Comparison of ENCODE assay signal across 1 cellular context in the genomic region with DNA sequence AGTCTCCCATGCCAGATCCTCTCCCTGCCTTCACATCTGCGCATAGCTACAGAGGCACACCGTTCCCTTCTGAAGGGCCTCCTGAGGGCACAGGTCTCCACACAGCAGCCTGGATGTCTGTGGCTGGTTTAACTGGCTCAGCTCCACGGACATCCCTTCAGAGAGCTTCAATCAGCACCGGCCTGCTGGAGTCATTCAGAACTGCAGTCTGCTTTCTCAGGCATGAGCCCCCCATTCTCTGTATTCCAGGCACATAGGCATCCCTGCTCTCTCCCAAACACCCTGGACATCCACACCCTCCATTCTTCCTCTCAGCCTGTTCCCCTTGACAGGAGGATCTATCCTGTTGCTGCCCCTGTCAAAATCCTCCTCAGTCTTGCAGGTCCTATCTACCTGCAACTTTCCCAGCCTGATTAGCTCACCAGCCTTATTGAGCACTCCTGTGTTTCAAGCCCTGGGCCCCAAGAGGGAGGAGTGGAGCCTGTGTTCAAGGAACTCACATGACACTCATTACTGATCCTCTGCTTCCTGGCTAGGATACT.
A peak's percentile ranks its signal among the peaks of the same experiment; 100 is the strongest.
TF ChIP-seq lines count a peak whose summit lies in the region.

No MANE protein-coding gene starts in this region.

TF ChIP-seq in HepG2, 621 proteins besides CTCF, POLR2A, EP300 and RAD21 (continued from another document and continues in another):
- TF ChIP-seq, protein P1, sequence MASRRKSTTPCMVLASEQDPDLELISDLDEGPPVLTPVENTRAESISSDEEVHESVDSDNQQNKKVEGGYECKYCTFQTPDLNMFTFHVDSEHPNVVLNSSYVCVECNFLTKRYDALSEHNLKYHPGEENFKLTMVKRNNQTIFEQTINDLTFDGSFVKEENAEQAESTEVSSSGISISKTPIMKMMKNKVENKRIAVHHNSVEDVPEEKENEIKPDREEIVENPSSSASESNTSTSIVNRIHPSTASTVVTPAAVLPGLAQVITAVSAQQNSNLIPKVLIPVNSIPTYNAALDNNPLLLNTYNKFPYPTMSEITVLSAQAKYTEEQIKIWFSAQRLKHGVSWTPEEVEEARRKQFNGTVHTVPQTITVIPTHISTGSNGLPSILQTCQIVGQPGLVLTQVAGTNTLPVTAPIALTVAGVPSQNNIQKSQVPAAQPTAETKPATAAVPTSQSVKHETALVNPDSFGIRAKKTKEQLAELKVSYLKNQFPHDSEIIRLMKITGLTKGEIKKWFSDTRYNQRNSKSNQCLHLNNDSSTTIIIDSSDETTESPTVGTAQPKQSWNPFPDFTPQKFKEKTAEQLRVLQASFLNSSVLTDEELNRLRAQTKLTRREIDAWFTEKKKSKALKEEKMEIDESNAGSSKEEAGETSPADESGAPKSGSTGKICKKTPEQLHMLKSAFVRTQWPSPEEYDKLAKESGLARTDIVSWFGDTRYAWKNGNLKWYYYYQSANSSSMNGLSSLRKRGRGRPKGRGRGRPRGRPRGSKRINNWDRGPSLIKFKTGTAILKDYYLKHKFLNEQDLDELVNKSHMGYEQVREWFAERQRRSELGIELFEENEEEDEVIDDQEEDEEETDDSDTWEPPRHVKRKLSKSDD (CRISPR knock-in tag; IDR thresholded peaks at IDR 0.05; ENCODE audit: low read depth) = no peak
- TF ChIP-seq FOSL1 (CRISPR knock-in tag; IDR thresholded peaks at IDR 0.05; ENCODE audit: borderline replicate concordance) = no peak
- TF ChIP-seq NBN (conservative IDR thresholded peaks at IDR 0.05) = no peak
- no peak for TF ChIP-seq ZNF121 (CRISPR knock-in tag; IDR thresholded peaks at IDR 0.05)
- TF ChIP-seq RELA (CRISPR knock-in tag; IDR thresholded peaks at IDR 0.05) = no peak
- TF ChIP-seq, protein P2, sequence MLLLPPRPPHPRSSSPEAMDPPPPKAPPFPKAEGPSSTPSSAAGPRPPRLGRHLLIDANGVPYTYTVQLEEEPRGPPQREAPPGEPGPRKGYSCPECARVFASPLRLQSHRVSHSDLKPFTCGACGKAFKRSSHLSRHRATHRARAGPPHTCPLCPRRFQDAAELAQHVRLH (CRISPR knock-in tag; IDR thresholded peaks at IDR 0.05; ENCODE audit: borderline replicate concordance, low read depth) = no peak
- no peak for TF ChIP-seq SP2 (CRISPR knock-in tag; IDR thresholded peaks at IDR 0.05)
- TF ChIP-seq FOXK1 (CRISPR knock-in tag; IDR thresholded peaks at IDR 0.05; ENCODE audit: borderline replicate concordance, low read depth) = no peak; the same call in 1 of the 2 replicates
- 0 out of 2 replicates have a peak, but pooled peaks have one; percentile 57 for TF ChIP-seq TARDBP (CRISPR knock-in tag; IDR thresholded peaks at IDR 0.05)
- no peak for TF ChIP-seq KDM4B (CRISPR knock-in tag; IDR thresholded peaks at IDR 0.05)
- no peak for TF ChIP-seq HNRNPUL1 (IDR thresholded peaks at IDR 0.05; ENCODE audit: low read depth, low read length)
- no peak for TF ChIP-seq NRL (CRISPR knock-in tag; IDR thresholded peaks at IDR 0.05; ENCODE audit: borderline replicate concordance)
- TF ChIP-seq HDAC6 (IDR thresholded peaks at IDR 0.05; ENCODE audit: low read depth, low read length) = no peak
- TF ChIP-seq, protein P3, sequence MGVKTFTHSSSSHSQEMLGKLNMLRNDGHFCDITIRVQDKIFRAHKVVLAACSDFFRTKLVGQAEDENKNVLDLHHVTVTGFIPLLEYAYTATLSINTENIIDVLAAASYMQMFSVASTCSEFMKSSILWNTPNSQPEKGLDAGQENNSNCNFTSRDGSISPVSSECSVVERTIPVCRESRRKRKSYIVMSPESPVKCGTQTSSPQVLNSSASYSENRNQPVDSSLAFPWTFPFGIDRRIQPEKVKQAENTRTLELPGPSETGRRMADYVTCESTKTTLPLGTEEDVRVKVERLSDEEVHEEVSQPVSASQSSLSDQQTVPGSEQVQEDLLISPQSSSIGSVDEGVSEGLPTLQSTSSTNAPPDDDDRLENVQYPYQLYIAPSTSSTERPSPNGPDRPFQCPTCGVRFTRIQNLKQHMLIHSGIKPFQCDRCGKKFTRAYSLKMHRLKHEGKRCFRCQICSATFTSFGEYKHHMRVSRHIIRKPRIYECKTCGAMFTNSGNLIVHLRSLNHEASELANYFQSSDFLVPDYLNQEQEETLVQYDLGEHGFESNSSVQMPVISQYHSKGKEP (CRISPR knock-in tag; IDR thresholded peaks at IDR 0.05) = no peak
- no peak for TF ChIP-seq GFI1 (CRISPR knock-in tag; IDR thresholded peaks at IDR 0.05; ENCODE audit: borderline replicate concordance)
- TF ChIP-seq, protein P4, sequence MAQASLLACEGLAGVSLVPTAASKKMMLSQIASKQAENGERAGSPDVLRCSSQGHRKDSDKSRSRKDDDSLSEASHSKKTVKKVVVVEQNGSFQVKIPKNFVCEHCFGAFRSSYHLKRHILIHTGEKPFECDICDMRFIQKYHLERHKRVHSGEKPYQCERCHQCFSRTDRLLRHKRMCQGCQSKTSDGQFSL (CRISPR knock-in tag; IDR thresholded peaks at IDR 0.05) = no peak
- TF ChIP-seq SRSF4 (IDR thresholded peaks at IDR 0.05; ENCODE audit: low read depth, low read length, poor library complexity, severe bottlenecking) = no peak
- TF ChIP-seq ZNF776 (CRISPR knock-in tag; IDR thresholded peaks at IDR 0.05) = no peak
- TF ChIP-seq, protein P5, sequence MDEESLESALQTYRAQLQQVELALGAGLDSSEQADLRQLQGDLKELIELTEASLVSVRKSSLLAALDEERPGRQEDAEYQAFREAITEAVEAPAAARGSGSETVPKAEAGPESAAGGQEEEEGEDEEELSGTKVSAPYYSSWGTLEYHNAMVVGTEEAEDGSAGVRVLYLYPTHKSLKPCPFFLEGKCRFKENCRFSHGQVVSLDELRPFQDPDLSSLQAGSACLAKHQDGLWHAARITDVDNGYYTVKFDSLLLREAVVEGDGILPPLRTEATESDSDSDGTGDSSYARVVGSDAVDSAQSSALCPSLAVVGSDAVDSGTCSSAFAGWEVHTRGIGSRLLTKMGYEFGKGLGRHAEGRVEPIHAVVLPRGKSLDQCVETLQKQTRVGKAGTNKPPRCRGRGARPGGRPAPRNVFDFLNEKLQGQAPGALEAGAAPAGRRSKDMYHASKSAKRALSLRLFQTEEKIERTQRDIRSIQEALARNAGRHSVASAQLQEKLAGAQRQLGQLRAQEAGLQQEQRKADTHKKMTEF (CRISPR knock-in tag; IDR thresholded peaks at IDR 0.05) = peak; percentile 33
- TF ChIP-seq, protein P6, sequence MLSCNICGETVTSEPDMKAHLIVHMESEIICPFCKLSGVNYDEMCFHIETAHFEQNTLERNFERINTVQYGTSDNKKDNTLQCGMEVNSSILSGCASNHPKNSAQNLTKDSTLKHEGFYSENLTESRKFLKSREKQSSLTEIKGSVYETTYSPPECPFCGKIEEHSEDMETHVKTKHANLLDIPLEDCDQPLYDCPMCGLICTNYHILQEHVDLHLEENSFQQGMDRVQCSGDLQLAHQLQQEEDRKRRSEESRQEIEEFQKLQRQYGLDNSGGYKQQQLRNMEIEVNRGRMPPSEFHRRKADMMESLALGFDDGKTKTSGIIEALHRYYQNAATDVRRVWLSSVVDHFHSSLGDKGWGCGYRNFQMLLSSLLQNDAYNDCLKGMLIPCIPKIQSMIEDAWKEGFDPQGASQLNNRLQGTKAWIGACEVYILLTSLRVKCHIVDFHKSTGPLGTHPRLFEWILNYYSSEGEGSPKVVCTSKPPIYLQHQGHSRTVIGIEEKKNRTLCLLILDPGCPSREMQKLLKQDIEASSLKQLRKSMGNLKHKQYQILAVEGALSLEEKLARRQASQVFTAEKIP (CRISPR knock-in tag; IDR thresholded peaks at IDR 0.05; ENCODE audit: borderline replicate concordance) = no peak
- TF ChIP-seq CEBPG (CRISPR knock-in tag; IDR thresholded peaks at IDR 0.05) = peak; percentile 55; the same call in 1 of the 2 replicates
- TF ChIP-seq, protein P7, sequence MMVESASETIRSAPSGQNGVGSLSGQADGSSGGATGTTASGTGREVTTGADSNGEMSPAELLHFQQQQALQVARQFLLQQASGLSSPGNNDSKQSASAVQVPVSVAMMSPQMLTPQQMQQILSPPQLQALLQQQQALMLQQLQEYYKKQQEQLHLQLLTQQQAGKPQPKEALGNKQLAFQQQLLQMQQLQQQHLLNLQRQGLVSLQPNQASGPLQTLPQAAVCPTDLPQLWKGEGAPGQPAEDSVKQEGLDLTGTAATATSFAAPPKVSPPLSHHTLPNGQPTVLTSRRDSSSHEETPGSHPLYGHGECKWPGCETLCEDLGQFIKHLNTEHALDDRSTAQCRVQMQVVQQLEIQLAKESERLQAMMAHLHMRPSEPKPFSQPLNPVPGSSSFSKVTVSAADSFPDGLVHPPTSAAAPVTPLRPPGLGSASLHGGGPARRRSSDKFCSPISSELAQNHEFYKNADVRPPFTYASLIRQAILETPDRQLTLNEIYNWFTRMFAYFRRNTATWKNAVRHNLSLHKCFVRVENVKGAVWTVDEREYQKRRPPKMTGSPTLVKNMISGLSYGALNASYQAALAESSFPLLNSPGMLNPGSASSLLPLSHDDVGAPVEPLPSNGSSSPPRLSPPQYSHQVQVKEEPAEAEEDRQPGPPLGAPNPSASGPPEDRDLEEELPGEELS (CRISPR knock-in tag; IDR thresholded peaks at IDR 0.05) = no peak
- TF ChIP-seq ZNF577 (CRISPR knock-in tag; IDR thresholded peaks at IDR 0.05; ENCODE audit: borderline replicate concordance, low read depth) = no peak
- TF ChIP-seq ZNF749 (CRISPR knock-in tag; IDR thresholded peaks at IDR 0.05; ENCODE audit: borderline replicate concordance) = no peak
- TF ChIP-seq, protein P8, sequence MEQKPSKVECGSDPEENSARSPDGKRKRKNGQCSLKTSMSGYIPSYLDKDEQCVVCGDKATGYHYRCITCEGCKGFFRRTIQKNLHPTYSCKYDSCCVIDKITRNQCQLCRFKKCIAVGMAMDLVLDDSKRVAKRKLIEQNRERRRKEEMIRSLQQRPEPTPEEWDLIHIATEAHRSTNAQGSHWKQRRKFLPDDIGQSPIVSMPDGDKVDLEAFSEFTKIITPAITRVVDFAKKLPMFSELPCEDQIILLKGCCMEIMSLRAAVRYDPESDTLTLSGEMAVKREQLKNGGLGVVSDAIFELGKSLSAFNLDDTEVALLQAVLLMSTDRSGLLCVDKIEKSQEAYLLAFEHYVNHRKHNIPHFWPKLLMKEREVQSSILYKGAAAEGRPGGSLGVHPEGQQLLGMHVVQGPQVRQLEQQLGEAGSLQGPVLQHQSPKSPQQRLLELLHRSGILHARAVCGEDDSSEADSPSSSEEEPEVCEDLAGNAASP (CRISPR knock-in tag; IDR thresholded peaks at IDR 0.05; ENCODE audit: borderline replicate concordance) = peak; percentile 54; the same call in 1 of the 2 replicates
- TF ChIP-seq ZZZ3 (CRISPR knock-in tag; IDR thresholded peaks at IDR 0.05; ENCODE audit: borderline replicate concordance) = no peak
- peak; percentile 74 for TF ChIP-seq ZSCAN25 (CRISPR knock-in tag; IDR thresholded peaks at IDR 0.05)
- no peak for TF ChIP-seq PRMT3 (CRISPR knock-in tag; IDR thresholded peaks at IDR 0.05; ENCODE audit: borderline replicate concordance, low read depth)
- no peak for TF ChIP-seq ZNF549 (CRISPR knock-in tag; IDR thresholded peaks at IDR 0.05)
- TF ChIP-seq TCF7 (IDR thresholded peaks at IDR 0.05; ENCODE audit: low read depth) = 0 out of 2 replicates have a peak, but pooled peaks have one; percentile 22
- peak; percentile 33; the same call in 1 of the 2 replicates for TF ChIP-seq SMC3 (IDR thresholded peaks at IDR 0.05; ENCODE audit: low read length)
- TF ChIP-seq HNRNPL (IDR thresholded peaks at IDR 0.05; ENCODE audit: low read depth, low read length) = no peak
- no peak; the same call in 1 of the 2 replicates for TF ChIP-seq CBX5 (CRISPR knock-in tag; IDR thresholded peaks at IDR 0.05; ENCODE audit: borderline replicate concordance)
- no peak for TF ChIP-seq U2AF1 (optimal IDR thresholded peaks at IDR 0.05; ENCODE audit: low read depth, low read length)
- TF ChIP-seq, protein P9, sequence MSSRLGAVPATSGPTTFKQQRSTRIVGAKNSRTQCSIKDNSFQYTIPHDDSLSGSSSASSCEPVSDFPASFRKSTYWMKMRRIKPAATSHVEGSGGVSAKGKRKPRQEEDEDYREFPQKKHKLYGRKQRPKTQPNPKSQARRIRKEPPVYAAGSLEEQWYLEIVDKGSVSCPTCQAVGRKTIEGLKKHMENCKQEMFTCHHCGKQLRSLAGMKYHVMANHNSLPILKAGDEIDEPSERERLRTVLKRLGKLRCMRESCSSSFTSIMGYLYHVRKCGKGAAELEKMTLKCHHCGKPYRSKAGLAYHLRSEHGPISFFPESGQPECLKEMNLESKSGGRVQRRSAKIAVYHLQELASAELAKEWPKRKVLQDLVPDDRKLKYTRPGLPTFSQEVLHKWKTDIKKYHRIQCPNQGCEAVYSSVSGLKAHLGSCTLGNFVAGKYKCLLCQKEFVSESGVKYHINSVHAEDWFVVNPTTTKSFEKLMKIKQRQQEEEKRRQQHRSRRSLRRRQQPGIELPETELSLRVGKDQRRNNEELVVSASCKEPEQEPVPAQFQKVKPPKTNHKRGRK (CRISPR knock-in tag; IDR thresholded peaks at IDR 0.05) = no peak
- TF ChIP-seq, protein P10, sequence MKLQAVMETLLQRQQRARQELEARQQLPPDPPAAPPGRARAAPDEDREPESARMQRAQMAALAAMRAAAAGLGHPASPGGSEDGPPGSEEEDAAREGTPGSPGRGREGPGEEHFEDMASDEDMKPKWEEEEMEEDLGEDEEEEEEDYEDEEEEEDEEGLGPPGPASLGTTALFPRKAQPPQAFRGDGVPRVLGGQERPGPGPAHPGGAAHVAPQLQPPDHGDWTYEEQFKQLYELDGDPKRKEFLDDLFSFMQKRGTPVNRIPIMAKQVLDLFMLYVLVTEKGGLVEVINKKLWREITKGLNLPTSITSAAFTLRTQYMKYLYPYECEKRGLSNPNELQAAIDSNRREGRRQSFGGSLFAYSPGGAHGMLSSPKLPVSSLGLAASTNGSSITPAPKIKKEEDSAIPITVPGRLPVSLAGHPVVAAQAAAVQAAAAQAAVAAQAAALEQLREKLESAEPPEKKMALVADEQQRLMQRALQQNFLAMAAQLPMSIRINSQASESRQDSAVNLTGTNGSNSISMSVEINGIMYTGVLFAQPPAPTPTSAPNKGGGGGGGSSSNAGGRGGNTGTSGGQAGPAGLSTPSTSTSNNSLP (IDR thresholded peaks at IDR 0.05; ENCODE audit: low read depth, low read length) = no peak
- TF ChIP-seq HOXD1 (CRISPR knock-in tag; IDR thresholded peaks at IDR 0.05) = no peak
- TF ChIP-seq NPAS2 (CRISPR knock-in tag; IDR thresholded peaks at IDR 0.05; ENCODE audit: borderline replicate concordance) = no peak
- peak; percentile 71 for TF ChIP-seq SKI (IDR thresholded peaks at IDR 0.05; ENCODE audit: partially characterized antibody)
- no peak for TF ChIP-seq SNAI1 (CRISPR knock-in tag; IDR thresholded peaks at IDR 0.05; ENCODE audit: borderline replicate concordance)
- TF ChIP-seq ZEB1 (IDR thresholded peaks at IDR 0.05; ENCODE audit: insufficient replicate concordance, low read depth) = no peak
- TF ChIP-seq KDM3A (CRISPR knock-in tag; IDR thresholded peaks at IDR 0.05; ENCODE audit: low read depth) = 0 out of 2 replicates have a peak, but pooled peaks have one; percentile 29
- TF ChIP-seq ZBTB42 (CRISPR knock-in tag; IDR thresholded peaks at IDR 0.05) = no peak; the same call in 1 of the 2 replicates
- TF ChIP-seq CBX2 (IDR thresholded peaks at IDR 0.05; ENCODE audit: low read depth, low read length) = no peak
- TF ChIP-seq CBX2 (CRISPR knock-in tag; IDR thresholded peaks at IDR 0.05; ENCODE audit: low read depth) = no peak; the same call in 1 of the 2 replicates
- no peak for TF ChIP-seq ZNF224 (CRISPR knock-in tag; IDR thresholded peaks at IDR 0.05)
- no peak; a peak in 1 of 4 replicates for TF ChIP-seq NR2F1 (CRISPR knock-in tag; IDR thresholded peaks at IDR 0.05)
- TF ChIP-seq ZNF180 (CRISPR knock-in tag; IDR thresholded peaks at IDR 0.05; ENCODE audit: borderline replicate concordance, low read depth) = no peak
- no peak; the same call in 1 of the 2 replicates for TF ChIP-seq ZFP36L2 (CRISPR knock-in tag; IDR thresholded peaks at IDR 0.05)
- no peak for TF ChIP-seq HNRNPH1 (optimal IDR thresholded peaks at IDR 0.05; ENCODE audit: low read depth, low read length)
- no peak for TF ChIP-seq HOXA9 (CRISPR knock-in tag; IDR thresholded peaks at IDR 0.05; ENCODE audit: borderline replicate concordance)
- TF ChIP-seq ZNF709 (CRISPR knock-in tag; IDR thresholded peaks at IDR 0.05) = no peak
- no peak for TF ChIP-seq ZFP37 (CRISPR knock-in tag; IDR thresholded peaks at IDR 0.05; ENCODE audit: borderline replicate concordance)
- no peak for TF ChIP-seq ZKSCAN5 (CRISPR knock-in tag; IDR thresholded peaks at IDR 0.05)
